8 cellular contexts compared by ENCODE assay signal in the genomic region with DNA sequence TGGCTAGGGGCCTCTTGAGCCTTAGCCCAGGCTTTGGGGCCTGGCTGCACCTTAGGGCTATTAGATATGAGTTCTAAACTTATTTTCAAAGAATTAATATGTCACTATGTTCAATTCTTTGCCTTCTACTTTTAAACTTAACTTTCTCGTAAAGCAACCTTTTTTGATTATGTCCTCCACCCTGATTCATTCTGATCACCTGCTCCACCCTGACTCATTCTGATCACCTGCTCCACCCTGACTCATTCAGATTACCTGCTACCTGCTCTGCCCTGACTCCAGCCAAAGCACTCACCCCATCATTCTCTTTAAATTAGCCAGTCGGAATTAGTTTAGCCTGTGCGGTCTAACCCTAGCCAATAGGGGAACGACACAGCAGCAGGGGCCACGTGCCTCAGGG.
DNase-seq lines count a peak whose midpoint lies in the region; ATAC-seq, FAIRE-seq and TF ChIP-seq lines count a peak whose summit lies in the region.
"Not testable (repeated sequence)": the region's sequence is repeated elsewhere in the genome, so short reads cannot be mapped to it uniquely, and the experiment has no call there.

No MANE protein-coding gene starts in this region.

- H3K9me3 Mint-ChIP-seq in Calu3 (ENCODE audit: low read depth, unreplicated experiment); naive thymus-derived CD4-positive, alpha-beta T cell: not testable (repeated sequence)

- not testable (repeated sequence) for BruUV-seq in Calu3 (replicated peaks; lab: Mats Ljungman, UMichigan)

- H3K4me3 Mint-ChIP-seq in Calu3 (ENCODE audit: low read depth, unreplicated experiment), result peak overlapping the region; percentile 72
- H3K4me3 Mint-ChIP-seq in T-helper 17 cell, result peak overlapping the region; percentile 83
- H3K4me3 Mint-ChIP-seq in naive thymus-derived CD4-positive, alpha-beta T cell, result peak overlapping the region; percentile 12 to 92 (median 76)

- intact Hi-C loops in Calu3 (cut with micrococcal nuclease; ENCODE audit: unreplicated experiment); naive thymus-derived CD4-positive, alpha-beta T cell (cut with micrococcal nuclease): not testable (repeated sequence)

- H3K4me1 Mint-ChIP-seq in Calu3 (ENCODE audit: low read depth, unreplicated experiment), result peaks cover 18% of the 10 kb centered on the region
- H3K4me1 Mint-ChIP-seq in T-helper 17 cell, result peaks cover 27% of the 10 kb centered on the region
- peaks cover 9 to 34% (median 17%) of the 10 kb centered on the region in 7 donors for H3K4me1 Mint-ChIP-seq in naive thymus-derived CD4-positive, alpha-beta T cell

- not testable (repeated sequence) for H3K4me3 ChIP-seq in bronchial epithelial cell (ENCODE audit: low read depth, low read length); naive thymus-derived CD4-positive, alpha-beta T cell (ENCODE audit: low read length); thymus (ENCODE audit: low read length)
- H3K4me3 ChIP-seq in iPS-18c (ENCODE audit: insufficient read depth, low read depth, low read length), result peak overlapping the region; percentile 9; the same call in 1 of the 2 replicates

- H3K9me3 ChIP-seq in KOPT-K1 (ENCODE audit: insufficient read depth, low read length, poor library complexity, severe bottlenecking); T-helper 17 cell (ENCODE audit: control insufficient read depth, low read length, poor library complexity, severe bottlenecking); iPS-18c (ENCODE audit: control insufficient read depth, insufficient read depth, low read length); naive thymus-derived CD4-positive, alpha-beta T cell (ENCODE audit: control insufficient read depth in 2 of 3, low read length in 3 of 3); thymus (ENCODE audit: control insufficient read depth): not testable (repeated sequence)

- H3K27ac ChIP-seq in KOPT-K1 (ENCODE audit: low read depth, low read length, poor library complexity, severe bottlenecking) (peak overlapping the region; percentile 79), thymus (ENCODE audit: low read depth) (peak overlapping the region; percentile 47)
- H3K27ac ChIP-seq in naive thymus-derived CD4-positive, alpha-beta T cell (ENCODE audit: low read depth, low read length), result not testable (repeated sequence)

- DNase-seq in Calu3 (peak; percentile 47), NCI-H774 (lab: John Stamatoyannopoulos, UW) (peak; percentile 58), bronchial epithelial cell (ENCODE audit: low read depth) (peak; percentile 18)
- not testable (repeated sequence) for DNase-seq in T-helper 17 cell; naive thymus-derived CD4-positive, alpha-beta T cell

- H3K27ac Mint-ChIP-seq in Calu3 (ENCODE audit: unreplicated experiment) (peak overlapping the region; percentile 93), T-helper 17 cell (peak overlapping the region; percentile 56)
- peak overlapping the region in 3 of 9 donors; percentile 4 to 81 (median 6) for H3K27ac Mint-ChIP-seq in naive thymus-derived CD4-positive, alpha-beta T cell

- peaks cover 24% of the 10 kb centered on the region for H3K36me3 Mint-ChIP-seq in Calu3 (ENCODE audit: insufficient read depth, unreplicated experiment)
- not testable (repeated sequence) for H3K36me3 Mint-ChIP-seq in T-helper 17 cell (ENCODE audit: low read depth); naive thymus-derived CD4-positive, alpha-beta T cell

- H3K36me3 ChIP-seq in KOPT-K1 (ENCODE audit: insufficient read depth, low read length); bronchial epithelial cell (ENCODE audit: control insufficient read depth, insufficient read depth, low read length); naive thymus-derived CD4-positive, alpha-beta T cell (ENCODE audit: control insufficient read depth in 2 of 3, insufficient read depth in 3 of 3, low read length in 3 of 3); thymus (ENCODE audit: control insufficient read depth, insufficient read depth): not testable (repeated sequence)

- 95% methylated on average over 5 of the region's 5 CpGs for WGBS in thymus

- POLR2A ChIA-PET in naive thymus-derived CD4-positive, alpha-beta T cell (lab: Charles Lee), result not testable (repeated sequence)

- CTCF ChIA-PET in Calu3 (lab: Charles Lee), result interaction anchor here (0.5 kb wide), 1 partner anchor 87 kb away, joined by 3 read pairs; no protein-coding TSS in a partner anchor
- CTCF ChIA-PET in naive thymus-derived CD4-positive, alpha-beta T cell (lab: Charles Lee), result not testable (repeated sequence)

- ATAC-seq in T-helper 17 cell; naive thymus-derived CD4-positive, alpha-beta T cell: not testable (repeated sequence)

- not testable (repeated sequence) for FAIRE-seq in bronchial epithelial cell (lab: Jason Lieb, UNC)

- H3K4me1 ChIP-seq in naive thymus-derived CD4-positive, alpha-beta T cell (ENCODE audit: control insufficient read depth in 2 of 2, insufficient read depth in 2 of 2, low read length in 2 of 2), result peaks cover 7 to 12% of the 10 kb centered on the region in 2 donors
- peaks cover 11% of the 10 kb centered on the region for H3K4me1 ChIP-seq in thymus (ENCODE audit: control insufficient read depth, insufficient read depth, low read length)

- peaks cover 28% of the 10 kb centered on the region for H3K27me3 Mint-ChIP-seq in Calu3 (ENCODE audit: unreplicated experiment)
- not testable (repeated sequence) for H3K27me3 Mint-ChIP-seq in T-helper 17 cell
- peaks cover 0 to 56% (median 8%) of the 10 kb centered on the region in 5 donors for H3K27me3 Mint-ChIP-seq in naive thymus-derived CD4-positive, alpha-beta T cell

- TF ChIP-seq CTCF in Calu3 (IDR thresholded peaks at IDR 0.05; ENCODE audit: unreplicated experiment); bronchial epithelial cell (IDR thresholded peaks at IDR 0.05; ENCODE audit: insufficient read depth, low read length, severe bottlenecking): not testable (repeated sequence)

- peaks cover 19% of the 10 kb centered on the region for H3K27me3 ChIP-seq in bronchial epithelial cell (ENCODE audit: control insufficient read depth, insufficient read depth, low read length)
- H3K27me3 ChIP-seq in naive thymus-derived CD4-positive, alpha-beta T cell (ENCODE audit: control insufficient read depth in 2 of 2, insufficient read depth in 2 of 2, low read length in 2 of 2); thymus (ENCODE audit: control insufficient read depth, insufficient read depth): not testable (repeated sequence)
